Comparison of ENCODE assay signal across 14 cellular contexts in the genomic region with DNA sequence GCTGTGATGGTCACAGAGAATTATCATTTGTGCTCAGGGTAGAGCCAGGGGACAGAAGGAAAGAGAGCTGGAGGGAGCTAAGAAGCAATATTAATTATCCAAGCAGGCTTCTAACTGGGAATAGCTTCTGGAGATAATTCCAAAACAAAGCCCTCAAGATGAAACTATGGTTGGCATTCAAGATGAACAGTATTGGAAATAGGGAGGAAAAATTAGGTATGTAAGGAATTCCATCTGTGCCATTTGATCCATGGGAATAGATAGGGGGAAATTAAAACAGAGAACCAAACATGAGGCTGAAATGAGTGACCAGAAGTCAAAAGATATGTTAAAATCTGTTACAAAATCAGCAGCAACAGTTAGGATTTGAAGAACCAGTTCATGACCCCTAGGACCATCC.
DNase-seq lines count a peak whose midpoint lies in the region; ATAC-seq and TF ChIP-seq lines count a peak whose summit lies in the region.
"Had no signal": no experiment of that assay in that cellular context is flagged by ENCODE, and none has a peak within 500 bp of the region (broad histone marks: within the 10 kb centered on the region; RNA-seq: fewer than 3 reads in every experiment).

No MANE protein-coding gene starts in this region.

- H3K4ac ChIP-seq in IMR-90 (ENCODE audit: low read depth, low read length): no peak overlapping the region

- no peak overlapping the region for H3K4me3 ChIP-seq in IMR-90 (ENCODE audit: insufficient read depth, low read depth, low read length)
- no peak overlapping the region for H3K4me3 ChIP-seq in mesodermal cell (ENCODE audit: extremely low read depth, insufficient read depth, low read length, poor library complexity, severe bottlenecking)
- H3K4me3 ChIP-seq: BLaER1 had no signal

- H3K18ac ChIP-seq in IMR-90 (ENCODE audit: low read depth, low read length): no peak overlapping the region

- no peak overlapping the region for H2BK120ac ChIP-seq in IMR-90 (ENCODE audit: low read depth, low read length)

- no peak overlapping the region for H3K4me3 Mint-ChIP-seq in neural crest cell

- H3K9me1 ChIP-seq in IMR-90 (ENCODE audit: insufficient read depth, low read length): no peaks in the 10 kb centered on the region

- H2AFZ ChIP-seq in IMR-90 (replicated peaks; ENCODE audit: low read length, poor library complexity): no peak overlapping the region

- H4K91ac ChIP-seq in IMR-90 (ENCODE audit: insufficient read depth, low read depth, low read length): no peak overlapping the region

- H3K9me3 ChIP-seq in IMR-90 (ENCODE audit: control insufficient read depth, insufficient read depth, low read length) (no peaks in the 10 kb centered on the region), mesodermal cell (ENCODE audit: control insufficient read depth, low read length) (no peaks in the 10 kb centered on the region)

- peaks cover 4% of the 10 kb centered on the region for H3K9me3 Mint-ChIP-seq in neural crest cell

- no peak overlapping the region for H3K23ac ChIP-seq in IMR-90 (ENCODE audit: low read depth, low read length)

- BruUV-seq in IMR-90 (replicated peaks; lab: Mats Ljungman, UMichigan): no TSS peak

- no peak overlapping the region for H2AK5ac ChIP-seq in IMR-90 (ENCODE audit: low read depth, low read length)

- TF ChIP-seq RAD21 in IMR-90 (IDR thresholded peaks at IDR 0.05; ENCODE audit: low read length): no peak

- H3K36me3 Mint-ChIP-seq in neural crest cell (ENCODE audit: low read depth): peaks cover 21% of the 10 kb centered on the region

- no peaks in the 10 kb centered on the region for H3K27me3 ChIP-seq in IMR-90 (ENCODE audit: control insufficient read depth, insufficient read depth, low read length)
- H3K27me3 ChIP-seq: BLaER1 had no signal

- peaks cover 0 to 3% of the 10 kb centered on the region in 2 experiments; a peak in 1 of 4 replicates for H3K79me1 ChIP-seq in IMR-90 (ENCODE audit: low read depth in 1 of 2, low read length in 2 of 2)

- H2BK20ac ChIP-seq in IMR-90 (ENCODE audit: low read depth, low read length): no peak overlapping the region

- no peak for TF ChIP-seq CTCF in IMR-90 (conservative IDR thresholded peaks at IDR 0.05; ENCODE audit: low read depth, low read length)
- TF ChIP-seq CTCF in neural crest cell (conservative IDR thresholded peaks at IDR 0.05): no peak

- no peaks in the 10 kb centered on the region for H4K20me1 ChIP-seq in IMR-90 (ENCODE audit: insufficient read depth, low read length)
- H4K20me1 ChIP-seq: BLaER1 had no signal

- H2BK15ac ChIP-seq in IMR-90 (ENCODE audit: low read depth, low read length): no peak overlapping the region

- no peak overlapping the region for H2AK9ac ChIP-seq in IMR-90 (replicated peaks; ENCODE audit: low read depth, low read length, poor library complexity)

- dilution Hi-C loops in IMR-90 (cut with HindIII; ENCODE audit: low sequenced_read_pairs, unreplicated experiment): no loop called here

- H3K9ac ChIP-seq in IMR-90 (ENCODE audit: low read depth, low read length): no peak overlapping the region
- H3K9ac ChIP-seq: BLaER1 had no signal

- no peak overlapping the region for H3K56ac ChIP-seq in IMR-90 (ENCODE audit: extremely low read depth, insufficient read depth, low read length)

- H2BK5ac ChIP-seq in IMR-90 (ENCODE audit: low read depth, low read length, poor library complexity, severe bottlenecking): no peak overlapping the region

- no peak for TF ChIP-seq POLR2A in IMR-90 (IDR thresholded peaks at IDR 0.05; ENCODE audit: low read depth, low read length)

- POLR2A ChIA-PET in IMR-90 (lab: Charles Lee; ENCODE audit: unreplicated experiment): interaction anchor here (0.5 kb wide), 1 partner anchor 1803 kb away, joined by 4 read pairs; no protein-coding TSS in a partner anchor

- CTCF ChIA-PET in IMR-90 (lab: Yijun Ruan, JAX): no interaction called here

- H3K4me1 ChIP-seq in IMR-90 (ENCODE audit: control insufficient read depth, insufficient read depth, low read length) (no peaks in the 10 kb centered on the region), mesodermal cell (ENCODE audit: control insufficient read depth, insufficient read depth, low read length, poor library complexity, severe bottlenecking) (peaks cover 10% of the 10 kb centered on the region)
- H3K4me1 ChIP-seq: BLaER1 had no signal

- H3K27ac Mint-ChIP-seq in neural crest cell (ENCODE audit: unreplicated experiment): peak overlapping the region; percentile 44

- peaks cover 14% of the 10 kb centered on the region for H3K36me3 ChIP-seq in IMR-90 (ENCODE audit: control insufficient read depth, insufficient read depth, low read length)
- peaks cover 49% of the 10 kb centered on the region for H3K36me3 ChIP-seq in mesodermal cell (ENCODE audit: control insufficient read depth, insufficient read depth, low read length)

- no peaks in the 10 kb centered on the region for H3K27me3 Mint-ChIP-seq in neural crest cell (ENCODE audit: low read depth)

- in situ Hi-C loops in IMR-90 (cut with MboI; ENCODE audit: low sequenced_read_pairs): no loop called here

- no peak overlapping the region for H3K14ac ChIP-seq in IMR-90 (replicated peaks; ENCODE audit: low read depth, low read length)

- no peak overlapping the region for H4K5ac ChIP-seq in IMR-90 (ENCODE audit: low read depth, low read length)

- no peak overlapping the region for H4K8ac ChIP-seq in IMR-90 (ENCODE audit: low read depth in 2 of 2, low read length in 2 of 2)

- no peak overlapping the region for H3K4me2 ChIP-seq in IMR-90 (ENCODE audit: low read depth, low read length)
- H3K4me2 ChIP-seq: BLaER1 had no signal

- no peak overlapping the region for H3K27ac ChIP-seq in IMR-90 (ENCODE audit: insufficient read depth, low read length)
- H3K27ac ChIP-seq in mesodermal cell (ENCODE audit: low read depth, low read length, severe bottlenecking): peak overlapping the region; percentile 48
- H3K27ac ChIP-seq: BLaER1 had no signal

- intact Hi-C loops in IMR-90 (cut with micrococcal nuclease): no loop called here

- ATAC-seq in IMR-90 (ENCODE audit: low read depth): peak; percentile 54

- DNase-seq in EL: peak; percentile 7
- DNase-seq in IMR-90: no peak
- no peak for DNase-seq in neural crest cell (ENCODE audit: low read depth, low spot score)
- no peak for DNase-seq in DMS53 treated with DMSO at 0.1 percent for 48 hours (lab: John Stamatoyannopoulos, UW; ENCODE audit: unreplicated experiment)
- DNase-seq in NCI-H82 (lab: John Stamatoyannopoulos, UW): no peak
- DNase-seq in glomerular visceral epithelial cell (ENCODE audit: extremely low spot score): no peak
- DNase-seq: AML-193, DMS 273 treated with DMSO at 0.1 percent for 48 hours, DMS79, GDM1, H7, KG1 had no signal

- H3K4me1 Mint-ChIP-seq in neural crest cell: no peaks in the 10 kb centered on the region

TF ChIP-seq in IMR-90, 13 proteins besides CTCF, POLR2A, EP300 and RAD21:
- no peak for TF ChIP-seq MAFK (IDR thresholded peaks at IDR 0.05; ENCODE audit: low read depth, low read length)
- TF ChIP-seq FOS (IDR thresholded peaks at IDR 0.05; ENCODE audit: low read depth, low read length): no peak
- TF ChIP-seq BHLHE40 (IDR thresholded peaks at IDR 0.05; ENCODE audit: low read depth, low read length): no peak
- TF ChIP-seq NFE2L2 (IDR thresholded peaks at IDR 0.05; ENCODE audit: low read depth, low read length): no peak
- TF ChIP-seq MAZ (IDR thresholded peaks at IDR 0.05; ENCODE audit: borderline replicate concordance, low read depth, low read length): no peak
- TF ChIP-seq CEBPB (IDR thresholded peaks at IDR 0.05; ENCODE audit: low read depth, low read length): no peak
- TF ChIP-seq, protein P1, sequence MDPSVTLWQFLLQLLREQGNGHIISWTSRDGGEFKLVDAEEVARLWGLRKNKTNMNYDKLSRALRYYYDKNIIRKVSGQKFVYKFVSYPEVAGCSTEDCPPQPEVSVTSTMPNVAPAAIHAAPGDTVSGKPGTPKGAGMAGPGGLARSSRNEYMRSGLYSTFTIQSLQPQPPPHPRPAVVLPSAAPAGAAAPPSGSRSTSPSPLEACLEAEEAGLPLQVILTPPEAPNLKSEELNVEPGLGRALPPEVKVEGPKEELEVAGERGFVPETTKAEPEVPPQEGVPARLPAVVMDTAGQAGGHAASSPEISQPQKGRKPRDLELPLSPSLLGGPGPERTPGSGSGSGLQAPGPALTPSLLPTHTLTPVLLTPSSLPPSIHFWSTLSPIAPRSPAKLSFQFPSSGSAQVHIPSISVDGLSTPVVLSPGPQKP (IDR thresholded peaks at IDR 0.05; ENCODE audit: borderline replicate concordance, low read depth, low read length): no peak
- no peak for TF ChIP-seq SMC3 (IDR thresholded peaks at IDR 0.05; ENCODE audit: low read depth, low read length)
- no peak for TF ChIP-seq USF2 (IDR thresholded peaks at IDR 0.05; ENCODE audit: low read depth, low read length)
- TF ChIP-seq RFX5 (IDR thresholded peaks at IDR 0.05; ENCODE audit: low read depth, low read length): no peak
